ENCODE assay signal across 1 cellular context in the genomic region with DNA sequence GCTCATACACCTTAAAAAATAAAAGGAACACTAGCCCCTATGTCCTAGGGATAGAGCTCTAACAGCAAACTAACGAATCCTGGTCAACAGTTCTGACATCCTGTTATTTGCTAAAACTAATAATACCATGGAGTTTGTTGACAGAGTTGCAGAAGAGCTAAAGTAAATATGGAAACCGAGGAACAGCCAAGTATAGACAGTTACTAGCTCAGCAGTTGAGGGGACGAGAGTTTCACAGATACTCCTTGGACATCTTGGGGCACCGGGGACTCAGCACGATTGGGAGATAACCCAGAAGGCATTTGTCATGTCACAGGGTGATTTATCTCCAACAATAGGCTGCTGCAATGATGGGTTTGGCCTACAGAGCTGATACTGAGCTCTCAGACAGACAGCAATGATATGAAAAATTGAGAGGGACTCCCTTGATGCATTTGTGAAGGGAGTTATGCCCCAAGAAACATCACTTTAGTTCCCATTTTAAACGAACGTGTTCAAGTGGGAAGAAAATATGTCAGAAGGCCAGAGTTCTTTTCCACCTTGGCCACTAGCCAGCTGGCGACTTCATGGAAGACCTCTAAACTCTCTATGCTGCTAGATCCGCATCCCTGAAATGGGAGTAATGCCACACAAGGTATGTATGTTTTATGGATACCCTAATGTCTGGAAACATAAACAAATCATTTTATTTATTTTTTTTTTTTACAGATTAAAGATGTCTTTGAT.
TF ChIP-seq lines count a peak whose summit lies in the region.

No MANE protein-coding gene starts in this region.

TF ChIP-seq in SK-N-SH treated with all-trans-retinoic acid at 6 μM for 48 hours, 23 proteins besides CTCF, POLR2A, EP300 and RAD21 (continued from another document):
- TF ChIP-seq PATZ1 (CRISPR knock-in tag; IDR thresholded peaks at IDR 0.05; ENCODE audit: borderline replicate concordance) = no peak
- TF ChIP-seq BACH2 (CRISPR knock-in tag; IDR thresholded peaks at IDR 0.05; ENCODE audit: borderline replicate concordance) = no peak
- no peak for TF ChIP-seq ZNF565 (CRISPR knock-in tag; conservative IDR thresholded peaks at IDR 0.05; ENCODE audit: low read depth)
- no peak for TF ChIP-seq OSR1 (CRISPR knock-in tag; IDR thresholded peaks at IDR 0.05)
- TF ChIP-seq TSHZ2 (CRISPR knock-in tag; IDR thresholded peaks at IDR 0.05) = no peak
- no peak for TF ChIP-seq ISL1 (CRISPR knock-in tag; IDR thresholded peaks at IDR 0.05)
- no peak for TF ChIP-seq ESRRG (CRISPR knock-in tag; IDR thresholded peaks at IDR 0.05)
- no peak for TF ChIP-seq ZNF70 (CRISPR knock-in tag; IDR thresholded peaks at IDR 0.05)
